In genomic region chr6:4928426-4928825, GRCh38 we compare ENCODE assay signal across 1 cellular context.
TF ChIP-seq lines count a peak whose summit lies in the region.

No MANE protein-coding gene starts in this region.

TF ChIP-seq in K562, 482 proteins besides CTCF, POLR2A, EP300 and RAD21 (continued from another document and continues in another):
- TF ChIP-seq ZBTB11 (CRISPR knock-in tag; IDR thresholded peaks at IDR 0.05) (peak in 1 of 3 experiments; percentile 34; a peak in 1 of 6 replicates), CREB1 (IDR thresholded peaks at IDR 0.05) (peak; percentile 60; the same call in 1 of the 2 replicates), CREB1 (CRISPR knock-in tag; IDR thresholded peaks at IDR 0.05) (no peak), ZNF511 (CRISPR knock-in tag; IDR thresholded peaks at IDR 0.05) (no peak), ATF3 (IDR thresholded peaks at IDR 0.05) (peak; percentile 76), ATF3 (CRISPR knock-in tag; conservative IDR thresholded peaks at IDR 0.05) (no peak), ZNF217 (CRISPR knock-in tag; IDR thresholded peaks at IDR 0.05) (no peak), ZNF696 (CRISPR knock-in tag; conservative IDR thresholded peaks at IDR 0.05) (no peak), KDM1A (IDR thresholded peaks at IDR 0.05) (peak; percentile 98), MLX (CRISPR knock-in tag; conservative IDR thresholded peaks at IDR 0.05) (no peak), COPS2 (conservative IDR thresholded peaks at IDR 0.05) (no peak), PHB2 (IDR thresholded peaks at IDR 0.05; ENCODE audit: low read depth) (peak; percentile 83), TFE3 (CRISPR knock-in tag; IDR thresholded peaks at IDR 0.05) (no peak), MTA1 (IDR thresholded peaks at IDR 0.05; ENCODE audit: borderline replicate concordance) (peak; percentile 82; the same call in 1 of the 2 replicates), PCBP2 (IDR thresholded peaks at IDR 0.05; ENCODE audit: low read depth, low read length, poor library complexity, severe bottlenecking) (no peak), STAT6 (CRISPR knock-in tag; IDR thresholded peaks at IDR 0.05) (no peak), CBFA2T2 (conservative IDR thresholded peaks at IDR 0.05) (peak; percentile 95), PML (IDR thresholded peaks at IDR 0.05; ENCODE audit: low read length) (peak; percentile 96), ZZZ3 (IDR thresholded peaks at IDR 0.05) (no peak), ZNF57 (CRISPR knock-in tag; IDR thresholded peaks at IDR 0.05) (no peak), ZNF592 (IDR thresholded peaks at IDR 0.05) (0 out of 2 replicates have a peak, but pooled peaks have one; percentile 57), VEZF1 (CRISPR knock-in tag; IDR thresholded peaks at IDR 0.05) (peak; percentile 47), SFPQ (IDR thresholded peaks at IDR 0.05; ENCODE audit: low read depth, low read length) (no peak), RFX7 (CRISPR knock-in tag; IDR thresholded peaks at IDR 0.05) (no peak), FOXM1 (IDR thresholded peaks at IDR 0.05; ENCODE audit: low read depth) (peak; percentile 89), FOXM1 (CRISPR knock-in tag; IDR thresholded peaks at IDR 0.05; ENCODE audit: low read depth) (no peak), HDAC2 (IDR thresholded peaks at IDR 0.05) (peak; percentile 90), NR2C1 (IDR thresholded peaks at IDR 0.05) (peak; percentile 94), NR2C1 (tag; IDR thresholded peaks at IDR 0.05) (peak; percentile 96), POLR2B (IDR thresholded peaks at IDR 0.05; ENCODE audit: low read depth, partially characterized antibody) (no peak), NELFE (IDR thresholded peaks at IDR 0.05; ENCODE audit: insufficient read depth, insufficient read length) (no peak), BCL6 (CRISPR knock-in tag; IDR thresholded peaks at IDR 0.05) (no peak), EHMT2 (IDR thresholded peaks at IDR 0.05) (peak; percentile 84), ZNF280A (IDR thresholded peaks at IDR 0.05; ENCODE audit: low read depth, partially characterized antibody) (no peak), ASH1L (IDR thresholded peaks at IDR 0.05; ENCODE audit: borderline replicate concordance, low read depth, partially characterized antibody) (no peak), FIP1L1 (IDR thresholded peaks at IDR 0.05; ENCODE audit: low read depth, low read length, poor library complexity, severe bottlenecking) (no peak), SMARCC2 (IDR thresholded peaks at IDR 0.05; ENCODE audit: low read depth) (peak; percentile 97), ZNF512 (tag; IDR thresholded peaks at IDR 0.05) (no peak), LARP7 (IDR thresholded peaks at IDR 0.05) (no peak), TAF1 (IDR thresholded peaks at IDR 0.05; ENCODE audit: control insufficient read depth, extremely low read depth, insufficient read depth, low read length, severe bottlenecking) (no peak), SMAD4 (CRISPR knock-in tag; conservative IDR thresholded peaks at IDR 0.05) (peak; percentile 98), ZNF24 (IDR thresholded peaks at IDR 0.05) (peak; percentile 39; the same call in 1 of the 2 replicates)
